Comparison of ENCODE assay signal across 19 cellular contexts in genomic region chr4:13928214-13928613, GRCh38.
DNase-seq lines count a peak whose midpoint lies in the region; ATAC-seq, FAIRE-seq and TF ChIP-seq lines count a peak whose summit lies in the region.
"Had no signal": no experiment of that assay in that cellular context is flagged by ENCODE, and none has a peak within 500 bp of the region (broad histone marks: within the 10 kb centered on the region; RNA-seq: fewer than 3 reads in every experiment).

No MANE protein-coding gene starts in this region.

- no peaks in the 10 kb centered on the region for H3K79me2 ChIP-seq in HepG2 (ENCODE audit: insufficient read depth, low read length)

- no peaks in the 10 kb centered on the region for H3K4me1 ChIP-seq in HepG2 (ENCODE audit: insufficient read depth, low read length)
- H3K4me1 ChIP-seq in right lobe of liver, result no peaks in the 10 kb centered on the region
- H3K4me1 ChIP-seq: BLaER1 had no signal

- TF ChIP-seq POLR2A in HepG2 (IDR thresholded peaks at IDR 0.05; ENCODE audit: insufficient read depth in 1 of 2, low read depth in 2 of 2, low read length in 2 of 2) (no peak), right lobe of liver (IDR thresholded peaks at IDR 0.05) (no peak)

- DNase-seq in DMS53 (lab: John Stamatoyannopoulos, UW) (peak; percentile 32), DMS53 treated with DMSO at 0.1 percent for 48 hours (lab: John Stamatoyannopoulos, UW; ENCODE audit: unreplicated experiment) (no peak), HepG2 (ENCODE audit: low spot score) (no peak), right lobe of liver (no peak), astrocyte of the spinal cord (ENCODE audit: low read depth, low spot score) (no peak), MCF 10A (ENCODE audit: unreplicated experiment) (no peak)
- DNase-seq: AML-193, Calu3, DMS 273 treated with DMSO at 0.1 percent for 48 hours, DND-41, GDM1, HCEC 1CT, HFFc6 had no signal

- H3K27me3 ChIP-seq in HepG2 (ENCODE audit: control insufficient read depth in 1 of 2, insufficient read depth in 2 of 2, low read length in 2 of 2), result no peaks in the 10 kb centered on the region
- H3K27me3 ChIP-seq in right lobe of liver, result no peaks in the 10 kb centered on the region
- H3K27me3 ChIP-seq: BLaER1 had no signal

- H3K4me1 Mint-ChIP-seq in MCF 10A (ENCODE audit: insufficient read depth, unreplicated experiment), result peaks cover 9% of the 10 kb centered on the region

- TF ChIP-seq CTCF in HepG2 (CRISPR knock-in tag; IDR thresholded peaks at IDR 0.05), result peak; percentile 19; the same call in 1 of the 2 replicates
- TF ChIP-seq CTCF in right lobe of liver (IDR thresholded peaks at IDR 0.05), result no peak
- peak; percentile 3 for TF ChIP-seq CTCF in astrocyte of the spinal cord (IDR thresholded peaks at IDR 0.05; ENCODE audit: low read depth, low read length)
- TF ChIP-seq CTCF in MCF 10A (IDR thresholded peaks at IDR 0.05; ENCODE audit: unreplicated experiment), result no peak

- CTCF ChIA-PET in HepG2 (lab: Yijun Ruan, JAX; ENCODE audit: low intra/inter-chr PET ratio, low total read pairs), result no interaction called here
- CTCF ChIA-PET in MCF 10A (lab: Yijun Ruan, JAX), result interaction anchor here (0.7 kb wide), 1 partner anchor 185 kb away, joined by 4 read pairs; no protein-coding TSS in a partner anchor

- BruUV-seq in HepG2 (replicated peaks; lab: Mats Ljungman, UMichigan) (no TSS peak), MCF 10A (replicated peaks; lab: Mats Ljungman, UMichigan) (no TSS peak)

- H3K27ac ChIP-seq in HepG2 (ENCODE audit: extremely low read length, insufficient read depth, low read length) (no peak overlapping the region), right lobe of liver (no peak overlapping the region)
- H3K27ac ChIP-seq: 22Rv1, BLaER1 had no signal

- H3K9me3 Mint-ChIP-seq in MCF 10A (ENCODE audit: unreplicated experiment), result peaks cover 7% of the 10 kb centered on the region
- H3K9me3 Mint-ChIP-seq: HFFc6 had no signal

- no peak overlapping the region for H3K4me3 Mint-ChIP-seq in MCF 10A (ENCODE audit: unreplicated experiment)
- H3K4me3 Mint-ChIP-seq: HFFc6 had no signal

- in situ Hi-C loops in HepG2 (cut with HindIII; ENCODE audit: extremely low pct_ligation_motif_present, low pct_unique_long_range_greater_than_20kb) (no loop called here), astrocyte of the spinal cord (cut with HindIII; ENCODE audit: low sequenced_read_pairs) (no loop called here)

- H3K4me3 ChIP-seq in HepG2 (replicated peaks in 1 of 3; ENCODE audit: insufficient read depth in 1 of 3, low read depth in 2 of 3, low read length in 3 of 3), result no peak overlapping the region
- no peak overlapping the region for H3K4me3 ChIP-seq in right lobe of liver
- no peak overlapping the region for H3K4me3 ChIP-seq in astrocyte of the spinal cord (ENCODE audit: low read depth, low read length)
- H3K4me3 ChIP-seq: BLaER1 had no signal

- H3K9me3 ChIP-seq in HepG2 (ENCODE audit: low read length) (peaks cover 30% of the 10 kb centered on the region), right lobe of liver (no peaks in the 10 kb centered on the region)

- 25% methylated on average over 7 of the region's 7 CpGs for WGBS in HepG2 (ENCODE audit: low lambda C conversion rate)
- WGBS in right lobe of liver (ENCODE audit: insufficient coverage, low coverage, low lambda C conversion rate, missing lambda C conversion rate), result 69% methylated on average over 6 of the region's 7 CpGs

- no peaks in the 10 kb centered on the region for H4K20me1 ChIP-seq in HepG2 (ENCODE audit: insufficient read depth, low read length)
- H4K20me1 ChIP-seq: BLaER1 had no signal

- intact Hi-C loops in HepG2 (cut with micrococcal nuclease; ENCODE audit: unreplicated experiment), result no loop called here
- intact Hi-C loops in right lobe of liver (cut with DNase I), result no loop called here
- intact Hi-C loops in MCF 10A (cut with micrococcal nuclease), result loop anchor here (10.0 kb wide), 1 partner anchor 237 kb away; no protein-coding TSS in a partner anchor

- POLR2A ChIA-PET in HepG2 (lab: Yijun Ruan, JAX), result no interaction called here
- POLR2A ChIA-PET in MCF 10A (lab: Yijun Ruan, JAX), result no interaction called here

- FAIRE-seq in HepG2 (lab: Jason Lieb, UNC), result no peak
- FAIRE-seq: GM12892, GM19239 had no signal

- H3K4me2 ChIP-seq in HepG2 (ENCODE audit: low read depth, low read length), result no peak overlapping the region
- H3K4me2 ChIP-seq: BLaER1 had no signal

- no peak overlapping the region for H3K9ac ChIP-seq in HepG2 (ENCODE audit: insufficient read depth, low read depth, low read length)
- H3K9ac ChIP-seq: BLaER1 had no signal

- no peaks in the 10 kb centered on the region for H3K36me3 ChIP-seq in HepG2 (replicated peaks in 1 of 2; ENCODE audit: control insufficient read depth in 1 of 2, insufficient read depth in 2 of 2, low read length in 2 of 2)
- H3K36me3 ChIP-seq in right lobe of liver, result no peaks in the 10 kb centered on the region
- H3K36me3 ChIP-seq: BLaER1 had no signal

- H2AFZ ChIP-seq in HepG2 (ENCODE audit: low read length), result no peak overlapping the region

- TF ChIP-seq RAD21 in HepG2 (CRISPR knock-in tag; IDR thresholded peaks at IDR 0.05), result no peak

- no peak for TF ChIP-seq EP300 in HepG2 (IDR thresholded peaks at IDR 0.05; ENCODE audit: low read depth in 2 of 2, low read length in 2 of 2)
- TF ChIP-seq EP300 in HepG2 (CRISPR knock-in tag; IDR thresholded peaks at IDR 0.05; ENCODE audit: borderline replicate concordance), result no peak

- ATAC-seq in HepG2 (no peak), right lobe of liver (no peak), HG02938 (IDR thresholded peaks at IDR 0.05; ENCODE audit: unreplicated experiment) (no peak), GM18520 (IDR thresholded peaks at IDR 0.05; ENCODE audit: unreplicated experiment) (no peak)

- H3K27ac Mint-ChIP-seq in MCF 10A (ENCODE audit: low read depth, unreplicated experiment), result no peak overlapping the region
- H3K27ac Mint-ChIP-seq: HFFc6 had no signal

- no peaks in the 10 kb centered on the region for H3K27me3 Mint-ChIP-seq in MCF 10A (ENCODE audit: insufficient read depth, unreplicated experiment)

- no peaks in the 10 kb centered on the region for H3K36me3 Mint-ChIP-seq in MCF 10A (ENCODE audit: insufficient read depth, unreplicated experiment)

TF ChIP-seq in HepG2, 621 proteins besides CTCF, POLR2A, EP300 and RAD21:
- TF ChIP-seq HNRNPLL (IDR thresholded peaks at IDR 0.05; ENCODE audit: low read depth, low read length, poor library complexity, severe bottlenecking) (no peak), STAG1 (CRISPR knock-in tag; IDR thresholded peaks at IDR 0.05) (peak; percentile 52), ZNF354B (CRISPR knock-in tag; IDR thresholded peaks at IDR 0.05) (no peak)

Comparison
In these comparisons a context has a peak if more than half of its experiments do, and no peak if none do; other contexts are left out.
1. CTCF ChIP-seq: peak in HepG2 (single experiment) and astrocyte of the spinal cord (single experiment); none in right lobe of liver (0 of 4) and MCF 10A (single experiment).